27 cellular contexts compared by ENCODE assay signal in the genomic region with DNA sequence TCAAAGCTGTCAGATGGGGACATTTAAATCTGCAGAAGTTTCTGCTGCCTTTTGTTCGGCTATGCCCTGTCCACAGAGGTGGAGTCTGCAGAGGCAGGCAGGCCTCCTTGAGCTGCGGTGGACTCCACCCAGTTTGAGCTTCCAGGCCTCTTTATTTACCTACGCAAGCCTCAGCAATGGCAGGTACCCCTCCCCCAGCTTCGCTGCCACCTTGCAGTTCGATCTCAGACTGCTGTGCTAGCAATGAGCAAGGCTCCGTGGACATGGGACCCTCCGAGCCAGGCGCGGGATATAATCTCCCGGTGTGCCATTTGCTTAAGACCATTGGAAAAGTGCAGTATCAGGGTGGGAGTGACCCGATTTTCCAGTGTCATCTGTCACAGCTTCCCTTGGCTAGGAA.
"Had no signal": no experiment of that assay in that cellular context is flagged by ENCODE, and none has a peak within 500 bp of the region (broad histone marks: within the 10 kb centered on the region; RNA-seq: fewer than 3 reads in every experiment).

No MANE protein-coding gene starts in this region.

- DNase-seq: activated effector memory CD4-positive, alpha-beta T cell treated with anti-CD3 and anti-CD28 coated beads, Interleukin-2, amount 50 U/mL, for 16 hours; activated effector memory CD4-positive, alpha-beta T cell treated with Interleukin-2 at 50 U/mL for 16 hours; activated gamma-delta T cell; activated gamma-delta T cell treated with Interleukin-2 at 50 U/mL for 16 hours; activated naive CD4-positive, alpha-beta T cell; activated naive CD4-positive, alpha-beta T cell treated with anti-CD3 and anti-CD28 coated beads for 36 hours; activated naive CD4-positive, alpha-beta T cell treated with anti-CD3 and anti-CD28 coated beads, Interleukin-2, amount 10 ng/mL, durations not matched to agents 7 days and 5 days; activated naive CD4-positive, alpha-beta T cell treated with anti-CD3 and anti-CD28 coated beads, Interleukin-2, amount 50 U/mL, for 16 hours; activated naive CD4-positive, alpha-beta T cell treated with Interleukin-2 at 50 U/mL for 16 hours; activated naive CD8-positive, alpha-beta T cell treated with anti-CD3 and anti-CD28 coated beads for 36 hours; activated naive CD8-positive, alpha-beta T cell treated with anti-CD3 and anti-CD28 coated beads, Interleukin-2, amount 10 ng/mL, durations not matched to agents 7 days and 5 days; activated naive CD8-positive, alpha-beta T cell treated with anti-CD3 and anti-CD28 coated beads, Interleukin-2, amount 50 U/mL, for 24 hours; activated T-cell treated with anti-CD3 and anti-CD28 coated beads, Interleukin-2, amount 50 U/mL, for 1 hour; activated T-cell treated with anti-CD3 and anti-CD28 coated beads, Interleukin-2, amount 50 U/mL, for 24 hours; activated T-cell treated with anti-CD3 and anti-CD28 coated beads, Interleukin-2, amount 50 U/mL, for 4 hours; activated T-cell treated with anti-CD3 and anti-CD28 coated beads, Interleukin-2, amount 50 U/mL, for 48 hours; activated T-cell treated with anti-CD3 and anti-CD28 coated beads, Interleukin-2, amount 50 U/mL, for 72 hours; adrenal gland; amniotic stem cell; amygdala; anterior cingulate cortex; aorta; body of pancreas; brain microvascular endothelial cell; caudate nucleus; central memory CD4-positive, alpha-beta T cell; cerebellar nuclear complex had no signal
